ENCODE assay signal across 9 cellular contexts in genomic region chr14:106044949-106045596, GRCh38.
DNase-seq lines count a peak whose midpoint lies in the region; ATAC-seq and TF ChIP-seq lines count a peak whose summit lies in the region.
"Had no signal": no experiment of that assay in that cellular context is flagged by ENCODE, and none has a peak within 500 bp of the region (broad histone marks: within the 10 kb centered on the region; RNA-seq: fewer than 3 reads in every experiment).

No MANE protein-coding gene starts in this region.

- H3K36me3 Mint-ChIP-seq in activated B cell treated with CpG ODN at 0.5 μM for 24 hours (ENCODE audit: low read depth) = no peaks in the 10 kb centered on the region
- H3K36me3 Mint-ChIP-seq: activated naive CD4-positive, alpha-beta T cell treated with anti-CD3 and anti-CD28 coated beads, Interleukin-2, amount 50 U/mL, for 24 hours had no signal

- no peaks in the 10 kb centered on the region for H3K9me3 Mint-ChIP-seq in activated B cell treated with CpG ODN at 0.5 μM for 24 hours
- H3K9me3 Mint-ChIP-seq: activated naive CD4-positive, alpha-beta T cell treated with anti-CD3 and anti-CD28 coated beads, Interleukin-2, amount 50 U/mL, for 24 hours had no signal

- H3K27me3 Mint-ChIP-seq in activated B cell treated with CpG ODN at 0.5 μM for 24 hours = no peaks in the 10 kb centered on the region

- H3K27ac Mint-ChIP-seq in activated B cell treated with CpG ODN at 0.5 μM for 24 hours = peak overlapping the region; percentile 12
- H3K27ac Mint-ChIP-seq: activated naive CD4-positive, alpha-beta T cell treated with anti-CD3 and anti-CD28 coated beads, Interleukin-2, amount 50 U/mL, for 24 hours had no signal

- intact Hi-C loops in activated B cell treated with CpG ODN at 0.5 μM for 24 hours (cut with micrococcal nuclease) = no loop called here

- H3K4me3 Mint-ChIP-seq in activated B cell treated with CpG ODN at 0.5 μM for 24 hours = no peak overlapping the region
- H3K4me3 Mint-ChIP-seq: activated naive CD4-positive, alpha-beta T cell treated with anti-CD3 and anti-CD28 coated beads, Interleukin-2, amount 50 U/mL, for 24 hours had no signal

- CTCF ChIA-PET in activated B cell treated with CpG ODN at 0.5 μM for 24 hours (lab: Charles Lee) = no interaction called here

- in situ Hi-C loops in KBM-7 (cut with MboI; ENCODE audit: low pct_unique_long_range_greater_than_20kb, low sequenced_read_pairs) = no loop called here

- POLR2A ChIA-PET in activated B cell treated with CpG ODN at 0.5 μM for 24 hours (lab: Charles Lee) = no interaction called here

- H3K4me3 ChIP-seq in GM12865 (ENCODE audit: low read depth, low read length) = peak overlapping the region; percentile 24

- ATAC-seq in activated B cell treated with CpG ODN at 0.5 μM for 24 hours (ENCODE audit: low read depth) (peak; percentile 93), omental fat pad (ENCODE audit: low FRiP score) (no peak)

- DNase-seq in GM12865 (ENCODE audit: low read depth) (peak; percentile 87), KBM-7 (peak; percentile 76), activated B cell treated with CpG ODN at 0.5 μM for 24 hours (peak; percentile 45), omental fat pad (ENCODE audit: low spot score) (no peak), DMS79 (lab: John Stamatoyannopoulos, UW) (no peak), cerebellar nuclear complex (lab: John Stamatoyannopoulos, UW) (no peak)
- DNase-seq in effector CD8-positive, alpha-beta T cell (lab: John Stamatoyannopoulos, UW) = peak; percentile 72
- peak; percentile 81 for DNase-seq in stimulated activated CD4-positive, alpha-beta T cell treated with anti-CD3 and anti-CD28 coated beads, Interleukin-2, amount 100 ng/mL, for 4 hours (ENCODE audit: low read depth)

- TF ChIP-seq CTCF in GM12865 (IDR thresholded peaks at IDR 0.05; ENCODE audit: insufficient read depth, low read depth, low read length, missing control alignments) (peak; percentile 97), activated B cell treated with CpG ODN at 0.5 μM for 24 hours (IDR thresholded peaks at IDR 0.05) (no peak), omental fat pad (IDR thresholded peaks at IDR 0.05) (no peak)

- H3K4me1 Mint-ChIP-seq in activated B cell treated with CpG ODN at 0.5 μM for 24 hours = peaks cover 14% of the 10 kb centered on the region

Comparison
In these comparisons a context has a peak if more than half of its experiments do, and no peak if none do; other contexts are left out.
1. DNase-seq: peak in GM12865 (single experiment), KBM-7 (single experiment), activated B cell treated with CpG ODN at 0.5 μM for 24 hours (single experiment), effector CD8-positive, alpha-beta T cell (single experiment) and stimulated activated CD4-positive, alpha-beta T cell treated with anti-CD3 and anti-CD28 coated beads, Interleukin-2, amount 100 ng/mL, for 4 hours (single experiment); none in omental fat pad (single experiment), DMS79 (single experiment) and cerebellar nuclear complex (0 of 2).